Comparison of ENCODE assay signal across 24 cellular contexts in the genomic region with DNA sequence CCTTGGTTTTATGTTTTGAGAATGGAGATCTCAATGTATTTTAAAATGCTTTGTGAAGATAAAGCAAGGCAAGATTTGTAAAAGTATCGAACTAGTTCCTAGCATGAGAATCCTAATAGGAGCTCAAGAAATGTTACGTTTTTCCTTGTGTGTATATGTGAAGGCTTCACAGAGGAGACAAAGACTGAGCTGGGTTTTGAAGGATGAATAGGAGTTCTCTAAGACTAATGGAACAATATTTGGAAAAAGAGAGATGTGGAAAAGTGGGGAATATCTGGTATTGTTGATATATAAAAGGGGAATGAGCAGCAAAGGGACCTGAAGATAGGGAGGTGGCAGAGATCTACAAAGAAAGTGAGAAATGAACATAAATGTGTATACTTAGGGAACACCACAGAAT.
"Had no signal": no experiment of that assay in that cellular context is flagged by ENCODE, and none has a peak within 500 bp of the region (broad histone marks: within the 10 kb centered on the region; RNA-seq: fewer than 3 reads in every experiment).

No MANE protein-coding gene starts in this region.

- H3K27me3 ChIP-seq: colonic mucosa, foreskin keratinocyte had no signal

- DNase-seq: colonic mucosa; cortex of kidney; dermis blood vessel endothelial cell; dorsolateral prefrontal cortex; effector CD4-positive, alpha-beta T cell; effector CD8-positive, alpha-beta T cell; effector memory CD4-positive, alpha-beta T cell; effector memory CD8-positive, alpha-beta T cell; endodermal cell; erythroblast; esophagus squamous epithelium; foreskin fibroblast; foreskin melanocyte; gastrocnemius medialis; head of caudate nucleus; heart left ventricle; heart right ventricle had no signal

- H3K9me3 Mint-ChIP-seq: dendritic cell treated with granulocyte-macrophage colony-stimulating factor and Interleukin-4, amounts not matched to agents 40 ng/mL and 50 ng/mL, for 4 days; effector memory CD8-positive, alpha-beta T cell; endodermal cell had no signal

- H3K79me2 ChIP-seq: hepatocyte had no signal

- H3K4me3 Mint-ChIP-seq: dendritic cell treated with granulocyte-macrophage colony-stimulating factor and Interleukin-4, amounts not matched to agents 40 ng/mL and 50 ng/mL, for 4 days; effector memory CD8-positive, alpha-beta T cell; endodermal cell had no signal

- ATAC-seq: effector memory CD8-positive, alpha-beta T cell; esophagus mucosa; foreskin keratinocyte; gastrocnemius medialis; gastroesophageal sphincter; heart left ventricle; heart right ventricle had no signal

- H3K27ac ChIP-seq: colonic mucosa, coronary artery, dorsolateral prefrontal cortex, esophagus muscularis mucosa, esophagus squamous epithelium, foreskin keratinocyte, gastrocnemius medialis, gastroesophageal sphincter, heart left ventricle, heart right ventricle, hepatocyte had no signal

- H3K27ac Mint-ChIP-seq: dendritic cell treated with granulocyte-macrophage colony-stimulating factor and Interleukin-4, amounts not matched to agents 40 ng/mL and 50 ng/mL, for 4 days; effector memory CD8-positive, alpha-beta T cell; endodermal cell had no signal

- H3K4me2 ChIP-seq: hepatocyte had no signal

- H3K36me3 ChIP-seq: colonic mucosa, esophagus muscularis mucosa, esophagus squamous epithelium, gastrocnemius medialis, gastroesophageal sphincter, heart left ventricle, heart right ventricle had no signal

- H3K9me3 ChIP-seq: colonic mucosa, esophagus muscularis mucosa, esophagus squamous epithelium, gastrocnemius medialis, gastroesophageal sphincter, heart left ventricle, heart right ventricle had no signal

- H3K4me1 ChIP-seq: colonic mucosa had no signal

- H2AFZ ChIP-seq: hepatocyte had no signal

- H3K4me3 ChIP-seq: colonic mucosa, coronary artery, dorsolateral prefrontal cortex, esophagus muscularis mucosa, esophagus squamous epithelium, gastrocnemius medialis, gastroesophageal sphincter, heart left ventricle, heart right ventricle, hepatocyte had no signal

- H3K27me3 Mint-ChIP-seq: effector memory CD8-positive, alpha-beta T cell had no signal
